ENCODE assay signal across 18 cellular contexts in the genomic region with DNA sequence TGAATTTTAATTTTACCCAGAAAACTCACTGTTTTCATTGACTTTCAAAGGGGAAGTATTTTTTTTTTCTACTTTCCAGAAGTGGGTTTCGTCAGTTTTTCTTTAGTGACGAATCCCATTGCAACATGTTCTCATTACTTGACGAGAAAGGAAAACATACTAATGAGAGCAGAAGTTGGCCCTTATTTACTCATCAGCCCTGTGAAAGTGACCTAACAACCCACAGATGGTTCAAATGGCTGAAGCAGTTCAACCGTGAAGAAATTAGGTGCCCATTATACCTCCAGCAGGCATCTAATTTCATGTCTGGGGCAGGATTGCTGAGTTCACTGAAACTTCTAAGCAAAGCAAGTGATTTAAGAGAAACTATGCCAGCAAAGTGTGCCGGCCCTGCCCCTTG. TPM values are rescaled to one million over a fixed set of nuclear protein-coding genes. Genes with fewer than 3 reads are reported as not detected.
DNase-seq lines count a peak whose midpoint lies in the region; ATAC-seq, FAIRE-seq and TF ChIP-seq lines count a peak whose summit lies in the region.
"Had no signal": no experiment of that assay in that cellular context is flagged by ENCODE, and none has a peak within 500 bp of the region (broad histone marks: within the 10 kb centered on the region; RNA-seq: fewer than 3 reads in every experiment).

No MANE protein-coding gene starts in this region.

- TF ChIP-seq EP300 in HepG2 (IDR thresholded peaks at IDR 0.05; ENCODE audit: low read depth in 2 of 2, low read length in 2 of 2) (no peak), HepG2 (CRISPR knock-in tag; IDR thresholded peaks at IDR 0.05; ENCODE audit: borderline replicate concordance) (no peak), esophagus muscularis mucosa (IDR thresholded peaks at IDR 0.05) (no peak)

- no peaks in the 10 kb centered on the region for H3K27me3 ChIP-seq in liver (ENCODE audit: control insufficient read depth in 4 of 4, insufficient read depth in 4 of 4, low read length in 3 of 4)
- peaks cover 4 to 13% of the 10 kb centered on the region in 2 experiments for H3K27me3 ChIP-seq in HepG2 (ENCODE audit: control insufficient read depth in 1 of 2, insufficient read depth in 2 of 2, low read length in 2 of 2)
- no peaks in the 10 kb centered on the region for H3K27me3 ChIP-seq in kidney epithelial cell (ENCODE audit: control insufficient read depth, insufficient read depth, low read length)
- no peaks in the 10 kb centered on the region for H3K27me3 ChIP-seq in upper lobe of right lung
- no peaks in the 10 kb centered on the region for H3K27me3 ChIP-seq in H7 (ENCODE audit: control insufficient read depth, insufficient read depth, low read length)
- no peaks in the 10 kb centered on the region for H3K27me3 ChIP-seq in esophagus muscularis mucosa
- H3K27me3 ChIP-seq: pancreas, SJCRH30 had no signal

- intact Hi-C loops in HepG2 (cut with micrococcal nuclease; ENCODE audit: unreplicated experiment) (no loop called here), upper lobe of right lung (cut with DNase I) (no loop called here), esophagus muscularis mucosa (cut with DNase I) (no loop called here)

- H3K36me3 ChIP-seq in liver (ENCODE audit: control insufficient read depth in 4 of 4, insufficient read depth in 3 of 4, low read depth in 1 of 4, low read length in 3 of 4) (peaks cover 0 to 19% (median 3%) of the 10 kb centered on the region in 4 donors), HepG2 (replicated peaks in 1 of 2; ENCODE audit: control insufficient read depth in 1 of 2, insufficient read depth in 2 of 2, low read length in 2 of 2) (no peaks in the 10 kb centered on the region), kidney epithelial cell (ENCODE audit: control insufficient read depth, insufficient read depth, low read length) (no peaks in the 10 kb centered on the region), upper lobe of right lung (no peaks in the 10 kb centered on the region), H7 (replicated peaks; ENCODE audit: control insufficient read depth, insufficient read depth, low read length) (no peaks in the 10 kb centered on the region), esophagus muscularis mucosa (no peaks in the 10 kb centered on the region)
- H3K36me3 ChIP-seq: pancreas, SJCRH30 had no signal

- WGBS in liver = 42% methylated on average over 5 of the region's 5 CpGs
- WGBS in HepG2 (ENCODE audit: low lambda C conversion rate) = 14% methylated on average over 5 of the region's 5 CpGs
- WGBS in esophagus muscularis mucosa = 63% methylated on average over 5 of the region's 5 CpGs

- no peak overlapping the region for H3K4me2 ChIP-seq in HepG2 (ENCODE audit: low read depth, low read length)

- H3K4me3 ChIP-seq in liver (ENCODE audit: low read depth in 1 of 3, low read length in 3 of 3) = no peak overlapping the region
- H3K4me3 ChIP-seq in HepG2 (replicated peaks in 1 of 3; ENCODE audit: insufficient read depth in 1 of 3, low read depth in 2 of 3, low read length in 3 of 3) = no peak overlapping the region
- H3K4me3 ChIP-seq in kidney epithelial cell (ENCODE audit: low read depth, low read length) = no peak overlapping the region
- no peak overlapping the region for H3K4me3 ChIP-seq in upper lobe of right lung
- no peak overlapping the region for H3K4me3 ChIP-seq in H7 (ENCODE audit: insufficient read depth, low read depth, low read length)
- H3K4me3 ChIP-seq in esophagus muscularis mucosa = no peak overlapping the region
- H3K4me3 ChIP-seq: coronary artery, pancreas, SJCRH30 had no signal

- no peaks in the 10 kb centered on the region for H3K79me2 ChIP-seq in HepG2 (ENCODE audit: insufficient read depth, low read length)

- POLR2A ChIA-PET in HepG2 (lab: Yijun Ruan, JAX) = no interaction called here

- TF ChIP-seq CTCF in liver (IDR thresholded peaks at IDR 0.05; ENCODE audit: low read depth, low read length, missing input control) (no peak), HepG2 (CRISPR knock-in tag; IDR thresholded peaks at IDR 0.05) (no peak), kidney epithelial cell (IDR thresholded peaks at IDR 0.05; ENCODE audit: insufficient read depth, low read length, poor library complexity, severe bottlenecking) (no peak), upper lobe of right lung (IDR thresholded peaks at IDR 0.05) (no peak), esophagus muscularis mucosa (IDR thresholded peaks at IDR 0.05) (no peak)

- H3K9me3 ChIP-seq in liver (ENCODE audit: control insufficient read depth in 4 of 4, low read length in 3 of 4) (no peaks in the 10 kb centered on the region), HepG2 (ENCODE audit: low read length) (no peaks in the 10 kb centered on the region), upper lobe of right lung (no peaks in the 10 kb centered on the region), esophagus muscularis mucosa (no peaks in the 10 kb centered on the region)
- H3K9me3 ChIP-seq: pancreas, SJCRH30 had no signal

- BruUV-seq in HepG2 (replicated peaks; lab: Mats Ljungman, UMichigan) = no TSS peak

- H3K4me1 ChIP-seq in liver (ENCODE audit: control insufficient read depth in 4 of 4, insufficient read depth in 4 of 4, low read length in 3 of 4) (peaks cover 9 to 45% (median 37%) of the 10 kb centered on the region in 4 donors), HepG2 (ENCODE audit: insufficient read depth, low read length) (no peaks in the 10 kb centered on the region), upper lobe of right lung (peaks cover 7% of the 10 kb centered on the region), esophagus muscularis mucosa (no peaks in the 10 kb centered on the region)
- H3K4me1 ChIP-seq: pancreas had no signal

- no peaks in the 10 kb centered on the region for H4K20me1 ChIP-seq in HepG2 (ENCODE audit: insufficient read depth, low read length)

- no peak overlapping the region for H3K9ac ChIP-seq in liver (ENCODE audit: low read depth in 1 of 2, low read length in 2 of 2)
- no peak overlapping the region for H3K9ac ChIP-seq in HepG2 (ENCODE audit: insufficient read depth, low read depth, low read length)

- ATAC-seq in HepG2 = no peak
- ATAC-seq in upper lobe of right lung = peak; percentile 81
- ATAC-seq in GM21360 (IDR thresholded peaks at IDR 0.05; ENCODE audit: unreplicated experiment) = no peak
- ATAC-seq: activated naive CD8-positive, alpha-beta T cell treated with anti-CD3 and anti-CD28 coated beads, Interleukin-2, amount 50 U/mL, for 24 hours had no signal

- no peak overlapping the region for H2AFZ ChIP-seq in HepG2 (ENCODE audit: low read length)

- no peak for DNase-seq in HepG2 (ENCODE audit: low spot score)
- DNase-seq in RPMI7951 (ENCODE audit: low read depth) = peak; percentile 69
- peak; percentile 94 for DNase-seq in kidney epithelial cell (ENCODE audit: low read depth)
- no peak for DNase-seq in upper lobe of right lung
- DNase-seq in H7 = no peak
- no peak for DNase-seq in esophagus muscularis mucosa (ENCODE audit: extremely low spot score)
- DNase-seq: activated naive CD8-positive, alpha-beta T cell treated with anti-CD3 and anti-CD28 coated beads, Interleukin-2, amount 50 U/mL, for 24 hours; activated T-cell treated with anti-CD3 and anti-CD28 coated beads for 4 hours; NCI-H2171 treated with DMSO at 0.1 percent for 48 hours; stimulated activated CD4-positive, alpha-beta T cell treated with anti-CD3 and anti-CD28 coated beads, Interleukin-4, amount 100 ng/mL, for 1 hour; stimulated activated naive CD4-positive, alpha-beta T cell treated with Interleukin-2 at 50 U/mL for 16 hours had no signal

- in situ Hi-C loops in HepG2 (cut with HindIII; ENCODE audit: extremely low pct_ligation_motif_present, low pct_unique_long_range_greater_than_20kb) = no loop called here

- TF ChIP-seq RAD21 in liver (IDR thresholded peaks at IDR 0.05) (no peak), HepG2 (CRISPR knock-in tag; IDR thresholded peaks at IDR 0.05) (no peak)

- H3K27ac ChIP-seq in liver (ENCODE audit: low read depth in 1 of 2, low read length in 2 of 2) = peak overlapping the region; percentile 57 to 92
- H3K27ac ChIP-seq in HepG2 (ENCODE audit: extremely low read length, insufficient read depth, low read length) = no peak overlapping the region
- peak overlapping the region; percentile 59 for H3K27ac ChIP-seq in upper lobe of right lung
- H3K27ac ChIP-seq in esophagus muscularis mucosa (replicated peaks in 1 of 4) = no peak overlapping the region
- H3K27ac ChIP-seq: SJCRH30 had no signal

- TF ChIP-seq POLR2A in HepG2 (IDR thresholded peaks at IDR 0.05; ENCODE audit: insufficient read depth in 1 of 2, low read depth in 2 of 2, low read length in 2 of 2) = no peak
- no peak for TF ChIP-seq POLR2A in esophagus muscularis mucosa (IDR thresholded peaks at IDR 0.05; ENCODE audit: low read depth)

- CTCF ChIA-PET in HepG2 (lab: Yijun Ruan, JAX; ENCODE audit: low intra/inter-chr PET ratio, low total read pairs) = no interaction called here

- no peak for FAIRE-seq in HepG2 (lab: Jason Lieb, UNC)
- FAIRE-seq: pancreas had no signal

RNA-seq across cellular contexts. Expression of gene AQP9, which starts 9.0 kb away (rescaled TPM):
- total RNA-seq in liver (100 to 1,000 TPM in 1 of 2 donors, 1 to 10 TPM in 1; 1.4 to 103 TPM), HepG2 (2016; rRNA removed; fragmentation: Illumina TruSeq; extraction: Trizol) (not detected in 2 replicates), kidney epithelial cell (0.75 TPM in 1 of 2 replicates, not detected in the other), upper lobe of right lung (46.9 TPM), esophagus muscularis mucosa (1 to 10 TPM in 1 of 4 donors, under 1 TPM in 2, not detected in 1; 0.26 to 9.6 (median 0.98) TPM)
- polyA plus RNA-seq in liver (100 to 1,000 TPM in 1 of 2 donors, 10 to 100 TPM in 1; 69.9 to 111 TPM), HepG2 (2011; rRNA removed) (0.03 TPM in 1 of 2 replicates, not detected in the other)
- total RNA-seq in HepG2 (2016; cell fraction: cytosol; rRNA removed; fragmentation: Illumina TruSeq; extraction: Trizol; ENCODE audit: low read depth) = not detected in 2 replicates
- not detected in 2 replicates for total RNA-seq in HepG2 (2016; cell fraction: insoluble cytoplasmic fraction; rRNA removed; fragmentation: Illumina TruSeq; extraction: Trizol)
- 0.09 TPM in 1 of 2 replicates, not detected in the other for total RNA-seq in HepG2 (2016; cell fraction: membrane; rRNA removed; fragmentation: Illumina TruSeq; extraction: Trizol)
- total RNA-seq in HepG2 (2016; cell fraction: nucleus; rRNA removed; fragmentation: Illumina TruSeq; extraction: Trizol) = not detected in 2 replicates
- polyA plus RNA-seq in HepG2 (2011; cell fraction: cytosol; rRNA removed) = 0.05 TPM in 1 of 2 replicates, not detected in the other
- not detected in 2 replicates for polyA plus RNA-seq in HepG2 (2011; cell fraction: nucleus; rRNA removed)
- 0.11 TPM in 1 of 2 replicates, not detected in the other for polyA plus RNA-seq in HepG2 (2012)
- polyA plus RNA-seq in HepG2 (2016; cell fraction: cytosol; fragmentation: Illumina TruSeq; extraction: Trizol; ENCODE audit: low read depth) = not detected in 2 replicates
- polyA plus RNA-seq in HepG2 (2016; cell fraction: insoluble cytoplasmic fraction; fragmentation: Illumina TruSeq; extraction: Trizol; ENCODE audit: low read depth) = 0.12 TPM in 1 of 2 replicates, not detected in the other
- polyA plus RNA-seq in HepG2 (2016; cell fraction: membrane; fragmentation: Illumina TruSeq; extraction: Trizol; ENCODE audit: low read depth) = not detected in 2 replicates
- polyA plus RNA-seq in HepG2 (2016; cell fraction: nucleus; fragmentation: Illumina TruSeq; extraction: Trizol; ENCODE audit: insufficient read depth, low read depth) = not detected in 2 replicates
- polyA minus RNA-seq in HepG2 (2011; rRNA and poly(A)+ RNA removed; ENCODE audit: low replicate concordance) = not detected in 2 replicates
- not detected in 2 replicates for polyA minus RNA-seq in HepG2 (2011; cell fraction: cytosol; rRNA and poly(A)+ RNA removed)
- polyA minus RNA-seq in HepG2 (2011; cell fraction: nucleus; rRNA and poly(A)+ RNA removed) = not detected in 2 replicates
- not detected in 2 replicates for total RNA-seq in RPMI7951 (2014; rRNA removed; shearing (Covaris generic))
- total RNA-seq in H7 (2014; rRNA removed; shearing (Covaris generic)) = not detected in 2 replicates
- total RNA-seq: G401, glomerular endothelial cell had no signal

Comparison
In these comparisons a context has a peak if more than half of its experiments do, and no peak if none do; other contexts are left out.
1. H3K27ac ChIP-seq: peak in liver (2 of 2) and upper lobe of right lung (single experiment); none in HepG2 (single experiment) and esophagus muscularis mucosa (0 of 4).
2. DNase-seq: peak in RPMI7951 (single experiment) and kidney epithelial cell (single experiment); none in HepG2 (single experiment), upper lobe of right lung (single experiment), H7 (single experiment) and esophagus muscularis mucosa (single experiment).